7 cellular contexts compared by ENCODE assay signal in genomic region chr12:57051011-57051410, GRCh38. TPM values are rescaled to one million over a fixed set of nuclear protein-coding genes. Genes with fewer than 3 reads are reported as not detected.
"Had no signal": no experiment of that assay in that cellular context is flagged by ENCODE, and none has a peak within 500 bp of the region (broad histone marks: within the 10 kb centered on the region; RNA-seq: fewer than 3 reads in every experiment).

No MANE protein-coding gene starts in this region.

- H3K27ac ChIP-seq: HL-60 had no signal

- H3K4me3 ChIP-seq: GM23338 had no signal

- ATAC-seq: GM23338 had no signal

- H3K27ac Mint-ChIP-seq: GM23338, IgD-negative memory B cell had no signal

- H3K9me3 Mint-ChIP-seq: GM23338, H9, IgD-negative memory B cell had no signal

- H3K4me3 Mint-ChIP-seq: GM23338, H9, IgD-negative memory B cell had no signal

- DNase-seq: H9, HCEC 1CT, KBM-7 had no signal

RNA-seq across cellular contexts. Expression of gene MYO1A, which starts 1.1 kb away (rescaled TPM):
- total RNA-seq: GM23338, HT1080 had no signal
- polyA plus RNA-seq: GM23338, IgD-negative memory B cell had no signal

RNA-seq across cellular contexts. Expression of gene TAC3, which starts 34.7 kb away (rescaled TPM):
- total RNA-seq: HT1080 had no signal
- polyA plus RNA-seq: IgD-negative memory B cell had no signal
